In genomic region chr14:32023540-32023939, GRCh38 we compare ENCODE assay signal across 21 cellular contexts.
"Had no signal": no experiment of that assay in that cellular context is flagged by ENCODE, and none has a peak within 500 bp of the region (broad histone marks: within the 10 kb centered on the region; RNA-seq: fewer than 3 reads in every experiment).

No MANE protein-coding gene starts in this region.

- H3K4me3 Mint-ChIP-seq: activated CD4-positive, alpha-beta memory T cell treated with anti-CD3 and anti-CD28 coated beads for 36 hours; activated naive CD4-positive, alpha-beta T cell treated with anti-CD3 and anti-CD28 coated beads for 36 hours; activated naive CD8-positive, alpha-beta T cell treated with anti-CD3 and anti-CD28 coated beads, Interleukin-2, amount 10 ng/mL, durations not matched to agents 7 days and 5 days; activated T-cell treated with anti-CD3 and anti-CD28 coated beads, Interleukin-2, amount 50 U/mL, for 72 hours; brain; central memory CD8-positive, alpha-beta T cell; naive B cell had no signal

- H3K4me1 ChIP-seq: lower lobe of right lung had no signal

- H3K9me3 ChIP-seq: gastrocnemius medialis, lower lobe of right lung, sigmoid colon, upper lobe of left lung had no signal

- H3K4me3 ChIP-seq: coronary artery, gastrocnemius medialis, lower lobe of right lung, sigmoid colon, upper lobe of left lung had no signal

- H3K4me1 Mint-ChIP-seq: activated naive CD8-positive, alpha-beta T cell treated with anti-CD3 and anti-CD28 coated beads, Interleukin-2, amount 10 ng/mL, durations not matched to agents 7 days and 5 days; central memory CD8-positive, alpha-beta T cell had no signal

- H3K36me3 Mint-ChIP-seq: activated CD4-positive, alpha-beta memory T cell treated with anti-CD3 and anti-CD28 coated beads for 36 hours; activated naive CD8-positive, alpha-beta T cell treated with anti-CD3 and anti-CD28 coated beads, Interleukin-2, amount 10 ng/mL, durations not matched to agents 7 days and 5 days; brain; naive B cell had no signal

- H3K9me3 Mint-ChIP-seq: activated CD4-positive, alpha-beta memory T cell treated with anti-CD3 and anti-CD28 coated beads for 36 hours; activated naive CD4-positive, alpha-beta T cell treated with anti-CD3 and anti-CD28 coated beads for 36 hours; activated naive CD8-positive, alpha-beta T cell treated with anti-CD3 and anti-CD28 coated beads, Interleukin-2, amount 10 ng/mL, durations not matched to agents 7 days and 5 days; activated T-cell treated with anti-CD3 and anti-CD28 coated beads, Interleukin-2, amount 50 U/mL, for 72 hours; central memory CD8-positive, alpha-beta T cell; naive B cell had no signal

- H3K27me3 ChIP-seq: gastrocnemius medialis, sigmoid colon, upper lobe of left lung had no signal

- H3K36me3 ChIP-seq: gastrocnemius medialis, lower lobe of right lung, sigmoid colon, upper lobe of left lung had no signal

- DNase-seq: activated CD4-positive, alpha-beta memory T cell treated with anti-CD3 and anti-CD28 coated beads for 36 hours; activated CD4-positive, alpha-beta T cell treated with anti-CD3 and anti-CD28 coated beads for 48 hours; activated effector memory CD4-positive, alpha-beta T cell treated with Interleukin-2 at 50 U/mL for 16 hours; activated naive CD4-positive, alpha-beta T cell treated with anti-CD3 and anti-CD28 coated beads for 36 hours; activated naive CD8-positive, alpha-beta T cell treated with anti-CD3 and anti-CD28 coated beads, Interleukin-2, amount 10 ng/mL, durations not matched to agents 7 days and 5 days; activated T-cell treated with anti-CD3 and anti-CD28 coated beads, Interleukin-2, amount 50 U/mL, for 72 hours; aorta; gastrocnemius medialis; kidney; lower lobe of right lung; naive B cell; nucleus accumbens; sigmoid colon; stimulated activated CD4-positive, alpha-beta T cell treated with anti-CD3 and anti-CD28 coated beads, Interleukin-2, amount 100 ng/mL, for 48 hours; stimulated activated CD8-positive, alpha-beta memory T cell treated with anti-CD3 and anti-CD28 coated beads, Interleukin-4, amount 100 ng/mL, for 48 hours; stimulated activated naive CD4-positive, alpha-beta T cell treated with Interleukin-2 at 50 U/mL for 16 hours; upper lobe of left lung had no signal

- H3K27ac Mint-ChIP-seq: activated CD4-positive, alpha-beta memory T cell treated with anti-CD3 and anti-CD28 coated beads for 36 hours; activated naive CD4-positive, alpha-beta T cell treated with anti-CD3 and anti-CD28 coated beads for 36 hours; activated naive CD8-positive, alpha-beta T cell treated with anti-CD3 and anti-CD28 coated beads, Interleukin-2, amount 10 ng/mL, durations not matched to agents 7 days and 5 days; activated T-cell treated with anti-CD3 and anti-CD28 coated beads, Interleukin-2, amount 50 U/mL, for 72 hours; brain; naive B cell had no signal

- ATAC-seq: activated T-cell treated with anti-CD3 and anti-CD28 coated beads, Interleukin-2, amount 50 U/mL, for 72 hours; SK-N-SH treated with all-trans-retinoic acid at 6 μM for 48 hours had no signal

- H3K27ac ChIP-seq: coronary artery had no signal
